8 cellular contexts compared by ENCODE assay signal in genomic region chr3:128617557-128618397, GRCh38. TPM values are rescaled to one million over a fixed set of nuclear protein-coding genes. Genes with fewer than 3 reads are reported as not detected.
DNase-seq lines count a peak whose midpoint lies in the region; ATAC-seq, FAIRE-seq and TF ChIP-seq lines count a peak whose summit lies in the region.

No MANE protein-coding gene starts in this region.

- TF ChIP-seq CTCF in GM13976 (IDR thresholded peaks at IDR 0.05; ENCODE audit: borderline replicate concordance, control extremely low read depth, extremely low read depth, insufficient read depth, missing control alignments) = peak; percentile 94
- TF ChIP-seq CTCF in astrocyte (IDR thresholded peaks at IDR 0.05; ENCODE audit: insufficient read depth, low read depth, low read length) = peak; percentile 78
- peak; percentile 91 for TF ChIP-seq CTCF in hepatocyte (IDR thresholded peaks at IDR 0.05; ENCODE audit: poor library complexity)

- H3K4me2 ChIP-seq in astrocyte (ENCODE audit: low read length) = peak overlapping the region; percentile 91
- peak overlapping the region; percentile 94 for H3K4me2 ChIP-seq in hepatocyte

- no peaks in the 10 kb centered on the region for H3K27me3 Mint-ChIP-seq in astrocyte (ENCODE audit: low read depth, unreplicated experiment)

- H3K4me1 Mint-ChIP-seq in astrocyte (ENCODE audit: low read depth, unreplicated experiment) = peaks cover 13% of the 10 kb centered on the region

- peaks cover 14% of the 10 kb centered on the region for H3K36me3 Mint-ChIP-seq in astrocyte (ENCODE audit: low read depth, unreplicated experiment)

- H3K9me3 Mint-ChIP-seq in astrocyte (ENCODE audit: unreplicated experiment) = no peaks in the 10 kb centered on the region

- H3K27me3 ChIP-seq in astrocyte (ENCODE audit: insufficient read depth, low read length) (no peaks in the 10 kb centered on the region), hepatocyte (no peaks in the 10 kb centered on the region)

- no peaks in the 10 kb centered on the region for H3K9me2 ChIP-seq in hepatocyte (replicated peaks; ENCODE audit: insufficient read depth)

- in situ Hi-C loops in GM13976 (cut with MboI; ENCODE audit: low sequenced_read_pairs, unreplicated experiment) = no loop called here

- peak overlapping the region; percentile 58 for H3K27ac Mint-ChIP-seq in astrocyte (ENCODE audit: unreplicated experiment)

- WGBS in hepatocyte (ENCODE audit: low lambda C conversion rate, missing lambda C conversion rate) = 4% methylated on average over 61 of the region's 61 CpGs

- peak overlapping the region; percentile 60 for H2AFZ ChIP-seq in astrocyte (ENCODE audit: low read depth, low read length)
- peak overlapping the region; percentile 60 for H2AFZ ChIP-seq in hepatocyte

- H3K79me2 ChIP-seq in astrocyte (ENCODE audit: insufficient read depth, low read length) (peaks cover 63% of the 10 kb centered on the region), hepatocyte (peaks cover 22% of the 10 kb centered on the region)

- peak overlapping the region; percentile 85 for H3K9ac ChIP-seq in astrocyte (ENCODE audit: low read length)

- peak overlapping the region; percentile 88 for H3K4me3 Mint-ChIP-seq in astrocyte (ENCODE audit: unreplicated experiment)

- no peaks in the 10 kb centered on the region for H3K9me3 ChIP-seq in astrocyte (ENCODE audit: insufficient read depth, low read depth, low read length)
- no peaks in the 10 kb centered on the region for H3K9me3 ChIP-seq in hepatocyte (ENCODE audit: low read depth)

- peak; percentile 92 for ATAC-seq in HG02870 (IDR thresholded peaks at IDR 0.05; ENCODE audit: unreplicated experiment)

- H4K20me1 ChIP-seq in astrocyte (ENCODE audit: insufficient read depth, low read length) = peaks cover 68% of the 10 kb centered on the region
- no peaks in the 10 kb centered on the region for H4K20me1 ChIP-seq in hepatocyte (ENCODE audit: insufficient read depth, poor library complexity, severe bottlenecking)

- H3K36me3 ChIP-seq in astrocyte (ENCODE audit: insufficient read depth, low read length) (peaks cover 21% of the 10 kb centered on the region), hepatocyte (replicated peaks; ENCODE audit: insufficient read depth, low read depth) (no peaks in the 10 kb centered on the region)

- DNase-seq in GM13976 (ENCODE audit: low spot score) (peak; percentile 100), NCI-H146 treated with DMSO at 0.1 percent for 48 hours (lab: John Stamatoyannopoulos, UW; ENCODE audit: unreplicated experiment) (peak; percentile 98), T-helper 2 cell (peak; percentile 98 to 99 (median 98)), astrocyte (ENCODE audit: low read depth) (peak; percentile 76), hepatocyte (ENCODE audit: low spot score) (peak; percentile 100), renal cortical epithelial cell (ENCODE audit: low read depth) (peak; percentile 86), OCI-M2 (lab: John Stamatoyannopoulos, UW; ENCODE audit: unreplicated experiment) (no peak)

- peak overlapping the region; percentile 75 for H3K4me3 ChIP-seq in astrocyte (ENCODE audit: insufficient read depth, low read depth, low read length)
- peak overlapping the region; percentile 55 for H3K4me3 ChIP-seq in hepatocyte

- peak overlapping the region; percentile 71 for H3K27ac ChIP-seq in astrocyte (ENCODE audit: low read depth, low read length)
- H3K27ac ChIP-seq in hepatocyte = peak overlapping the region; percentile 83

- H3K4me1 ChIP-seq in astrocyte (ENCODE audit: insufficient read depth, low read length) (peaks cover 29% of the 10 kb centered on the region), hepatocyte (ENCODE audit: insufficient read depth) (peaks cover 12% of the 10 kb centered on the region)

- no peak for FAIRE-seq in astrocyte (lab: Jason Lieb, UNC)

RNA-seq across cellular contexts. Expression of gene RPN1, which starts 32.8 kb away (rescaled TPM):
- 283 and 317 TPM in 2 replicates for total RNA-seq in astrocyte
- 415 and 419 TPM in 2 replicates for total RNA-seq in hepatocyte
- polyA plus RNA-seq in hepatocyte = 386 and 422 TPM in 2 replicates
- total RNA-seq in renal cortical epithelial cell = 339 and 570 TPM in 2 replicates
